In genomic region chr19:51589511-51589910, GRCh38 we compare ENCODE assay signal across 3 cellular contexts.
TF ChIP-seq lines count a peak whose summit lies in the region.

No MANE protein-coding gene starts in this region.

TF ChIP-seq in A549, 52 proteins besides CTCF, POLR2A, EP300 and RAD21:
- no peak for TF ChIP-seq RNF2 (IDR thresholded peaks at IDR 0.05; ENCODE audit: borderline replicate concordance, low read depth)
- TF ChIP-seq MAFK (IDR thresholded peaks at IDR 0.05; ENCODE audit: partially characterized antibody) = peak; percentile 15
- TF ChIP-seq HEYL (CRISPR knock-in tag; IDR thresholded peaks at IDR 0.05) = no peak
- TF ChIP-seq CBX2 (IDR thresholded peaks at IDR 0.05; ENCODE audit: borderline replicate concordance, low read depth) = no peak
- TF ChIP-seq KDM1A (IDR thresholded peaks at IDR 0.05; ENCODE audit: low read depth) = no peak
- TF ChIP-seq NR3C1 (IDR thresholded peaks at IDR 0.05) = no peak
TF ChIP-seq in A549: peak in this region for 1.

TF ChIP-seq in GM12878, 131 proteins besides CTCF, POLR2A, EP300 and RAD21 (continues in another document):
- TF ChIP-seq ELK1 (IDR thresholded peaks at IDR 0.05; ENCODE audit: low read depth, low read length) (no peak), JUNB (IDR thresholded peaks at IDR 0.05) (no peak), SMAD5 (IDR thresholded peaks at IDR 0.05; ENCODE audit: low read depth) (no peak), ZBTB40 (IDR thresholded peaks at IDR 0.05; ENCODE audit: borderline replicate concordance) (peak; percentile 28; the same call in 1 of the 2 replicates), ZNF592 (IDR thresholded peaks at IDR 0.05) (no peak), YBX1 (IDR thresholded peaks at IDR 0.05) (no peak)

TF ChIP-seq in K562, 482 proteins besides CTCF, POLR2A, EP300 and RAD21:
- TF ChIP-seq CREB1 (IDR thresholded peaks at IDR 0.05) = no peak
- no peak for TF ChIP-seq CREB1 (CRISPR knock-in tag; IDR thresholded peaks at IDR 0.05)
- TF ChIP-seq ZBTB40 (IDR thresholded peaks at IDR 0.05) = peak; percentile 89
- peak; percentile 52; the same call in 1 of the 2 replicates for TF ChIP-seq ZBTB40 (CRISPR knock-in tag; IDR thresholded peaks at IDR 0.05)
